Comparison of ENCODE assay signal across 8 cellular contexts in the genomic region with DNA sequence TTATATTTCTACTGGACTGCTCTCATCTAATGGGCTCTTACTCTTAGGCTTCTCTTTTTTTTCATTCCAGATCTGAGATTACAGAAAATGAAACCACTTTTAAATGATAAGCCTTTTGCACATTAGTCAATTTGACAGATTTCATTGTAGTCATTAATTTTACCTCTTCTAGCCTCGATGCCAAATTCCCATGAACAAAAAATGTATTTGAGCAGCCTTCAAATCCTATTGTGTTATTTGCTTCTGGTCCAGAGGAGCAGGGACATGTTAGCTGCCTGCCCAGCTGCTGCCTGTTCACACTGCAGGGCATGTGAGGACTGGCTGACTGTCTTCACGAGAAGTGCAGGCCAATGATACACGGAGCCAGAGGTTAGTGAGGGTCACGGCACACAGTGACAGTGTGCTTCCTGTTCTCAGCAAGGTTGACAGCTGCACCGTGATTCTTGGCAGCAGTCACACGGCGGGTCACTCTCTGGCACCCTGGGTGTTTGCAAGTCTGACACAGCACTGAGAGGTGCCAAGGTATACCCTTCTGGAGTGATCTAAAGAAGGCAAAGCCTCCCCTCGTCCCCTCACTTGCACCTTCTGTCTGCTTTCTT. TPM values are rescaled to one million over a fixed set of nuclear protein-coding genes. Genes with fewer than 3 reads are reported as not detected.
DNase-seq lines count a peak whose midpoint lies in the region; ATAC-seq and TF ChIP-seq lines count a peak whose summit lies in the region.

No MANE protein-coding gene starts in this region.

- peak overlapping the region; percentile 75 for H3K4me3 Mint-ChIP-seq in natural killer cell treated with Interleukin-12 subunit alpha and Interleukin-12 subunit beta and Interleukin-15 and Interleukin-18, amount 100 ng/mL, for 72 hours

- peak overlapping the region; percentile 86 to 91 for H3K27ac Mint-ChIP-seq in natural killer cell treated with Interleukin-12 subunit alpha and Interleukin-12 subunit beta and Interleukin-15 and Interleukin-18, amount 100 ng/mL, for 72 hours

- H3K27ac ChIP-seq in AG04450 (ENCODE audit: low read depth, low read length) (peak overlapping the region; percentile 21), SJCRH30 (peak overlapping the region; percentile 64)

- H3K4me1 ChIP-seq in SJCRH30 = peaks cover 9% of the 10 kb centered on the region

- H3K4me1 Mint-ChIP-seq in natural killer cell treated with Interleukin-12 subunit alpha and Interleukin-12 subunit beta and Interleukin-15 and Interleukin-18, amount 100 ng/mL, for 72 hours (ENCODE audit: low read depth in 2 of 2) = peaks cover 33 to 34% of the 10 kb centered on the region in 2 donors

- no peaks in the 10 kb centered on the region for H3K27me3 ChIP-seq in AG04450 (ENCODE audit: control insufficient read depth, insufficient read depth, low read length)
- no peaks in the 10 kb centered on the region for H3K27me3 ChIP-seq in SJCRH30

- no peaks in the 10 kb centered on the region for H3K36me3 Mint-ChIP-seq in natural killer cell treated with Interleukin-12 subunit alpha and Interleukin-12 subunit beta and Interleukin-15 and Interleukin-18, amount 100 ng/mL, for 72 hours

- H3K4me3 ChIP-seq in AG04450 (ENCODE audit: low read depth, low read length) = no peak overlapping the region
- no peak overlapping the region for H3K4me3 ChIP-seq in SJCRH30

- POLR2A ChIA-PET in AG04450 (lab: Yijun Ruan, JAX) = no interaction called here

- no peak for TF ChIP-seq CTCF in AG04450 (IDR thresholded peaks at IDR 0.05; ENCODE audit: low read depth, low read length)

- CTCF ChIA-PET in AG04450 (lab: Charles Lee) = no interaction called here

- H3K27me3 Mint-ChIP-seq in natural killer cell treated with Interleukin-12 subunit alpha and Interleukin-12 subunit beta and Interleukin-15 and Interleukin-18, amount 100 ng/mL, for 72 hours = no peaks in the 10 kb centered on the region

- no peaks in the 10 kb centered on the region for H3K9me3 ChIP-seq in AG04450 (ENCODE audit: control insufficient read depth, insufficient read depth, low read length)
- no peaks in the 10 kb centered on the region for H3K9me3 ChIP-seq in SJCRH30 (replicated peaks)

- H3K36me3 ChIP-seq in SJCRH30 = no peaks in the 10 kb centered on the region

- no peak for DNase-seq in AG04450 (ENCODE audit: low read depth, low spot score)
- DNase-seq in SJCRH30 = peak; percentile 75 to 83
- peak; percentile 95 to 98 for DNase-seq in dermis microvascular lymphatic vessel endothelial cell (ENCODE audit: low read depth in 2 of 2)
- DNase-seq in natural killer cell treated with Interleukin-12 subunit alpha and Interleukin-12 subunit beta and Interleukin-15 and Interleukin-18, amount 100 ng/mL, for 72 hours (ENCODE audit: low spot score) = peak; percentile 72
- DNase-seq in SW480 (ENCODE audit: low spot score) = no peak
- DNase-seq in HPDE6-E6E7 (ENCODE audit: extremely low spot score) = no peak

- H3K9me3 Mint-ChIP-seq in natural killer cell treated with Interleukin-12 subunit alpha and Interleukin-12 subunit beta and Interleukin-15 and Interleukin-18, amount 100 ng/mL, for 72 hours = no peaks in the 10 kb centered on the region

- peak; percentile 97 for ATAC-seq in GM19023 (IDR thresholded peaks at IDR 0.05; ENCODE audit: unreplicated experiment)
- ATAC-seq in HG03354 (IDR thresholded peaks at IDR 0.05; ENCODE audit: poor library complexity, severe bottlenecking, unreplicated experiment) = peak; percentile 94
- ATAC-seq in natural killer cell treated with Interleukin-12 subunit alpha and Interleukin-12 subunit beta and Interleukin-15 and Interleukin-18, amount 100 ng/mL, for 72 hours = peak; percentile 95 to 99

RNA-seq across cellular contexts. Expression of gene KAT2B, which starts 40.8 kb away (rescaled TPM):
- 4.6 and 5.5 TPM in 2 replicates for polyA plus RNA-seq in AG04450 (2011; rRNA removed)
- polyA minus RNA-seq in AG04450 (2011; rRNA and poly(A)+ RNA removed) = 2.2 and 2.9 TPM in 2 replicates
- total RNA-seq in SJCRH30 (2014; rRNA removed; shearing (Covaris generic)) = 5.0 and 5.3 TPM in 2 replicates
- total RNA-seq in dermis microvascular lymphatic vessel endothelial cell = 11.6 and 16.2 TPM in 2 replicates
- 10 to 100 TPM; 78.4 to 88.3 TPM for total RNA-seq in natural killer cell treated with Interleukin-12 subunit alpha and Interleukin-12 subunit beta and Interleukin-15 and Interleukin-18, amount 100 ng/mL, for 72 hours

Comparison
In these comparisons a context has a peak if more than half of its experiments do, and no peak if none do; other contexts are left out.
1. DNase-seq: peak in SJCRH30 (2 of 2), dermis microvascular lymphatic vessel endothelial cell (2 of 2) and natural killer cell treated with Interleukin-12 subunit alpha and Interleukin-12 subunit beta and Interleukin-15 and Interleukin-18, amount 100 ng/mL, for 72 hours (single experiment); none in AG04450 (single experiment), SW480 (single experiment) and HPDE6-E6E7 (single experiment).
2. Peak in every context shown above with its lines, with median percentiles within 50 percentile points of each other: ATAC-seq.